26 cellular contexts compared by ENCODE assay signal in genomic region chr10:48224979-48225560, GRCh38. TPM values are rescaled to one million over a fixed set of nuclear protein-coding genes. Genes with fewer than 3 reads are reported as not detected.
DNase-seq lines count a peak whose midpoint lies in the region; ATAC-seq and TF ChIP-seq lines count a peak whose summit lies in the region.
"Had no signal": no experiment of that assay in that cellular context is flagged by ENCODE, and none has a peak within 500 bp of the region (broad histone marks: within the 10 kb centered on the region; RNA-seq: fewer than 3 reads in every experiment).

No MANE protein-coding gene starts in this region.

- H2AFZ ChIP-seq in MM.1S (ENCODE audit: low read length) = peak overlapping the region; percentile 64
- H2AFZ ChIP-seq: PC-9 had no signal

- no peaks in the 10 kb centered on the region for H3K4me1 Mint-ChIP-seq in activated naive CD4-positive, alpha-beta T cell treated with anti-CD3 and anti-CD28 coated beads for 36 hours (ENCODE audit: low read depth)
- H3K4me1 Mint-ChIP-seq: activated B cell treated with CpG ODN at 0.5 μM for 24 hours had no signal

- no peak for ATAC-seq in thoracic aorta (ENCODE audit: insufficient number of reproducible peaks, low FRiP score, low read depth)
- ATAC-seq in psoas muscle = no peak

- H3K27me3 Mint-ChIP-seq in activated naive CD4-positive, alpha-beta T cell treated with anti-CD3 and anti-CD28 coated beads for 36 hours (ENCODE audit: low read depth) = peaks cover 16% of the 10 kb centered on the region

- no peaks in the 10 kb centered on the region for H3K79me2 ChIP-seq in MM.1S (ENCODE audit: low read length)

- H3K36me3 Mint-ChIP-seq in activated naive CD4-positive, alpha-beta T cell treated with anti-CD3 and anti-CD28 coated beads for 36 hours (ENCODE audit: low read depth) = no peaks in the 10 kb centered on the region
- H3K36me3 Mint-ChIP-seq: activated CD4-positive, alpha-beta memory T cell treated with anti-CD3 and anti-CD28 coated beads for 36 hours; stimulated activated effector memory CD8-positive, alpha-beta T cell treated with anti-CD3 and anti-CD28 coated beads, Interleukin-12 subunit alpha, Interleukin-12 subunit beta, amount 100 ng/mL, for 72 hours had no signal

- H3F3A ChIP-seq in MM.1S (ENCODE audit: insufficient read depth, low read length) = no peaks in the 10 kb centered on the region

- H3K36me3 ChIP-seq in MM.1S (replicated peaks; ENCODE audit: insufficient read depth, low read length) (no peaks in the 10 kb centered on the region; the same call in 1 of the 2 replicates), thoracic aorta (no peaks in the 10 kb centered on the region), psoas muscle (ENCODE audit: insufficient read depth in 1 of 2, low read depth in 1 of 2) (no peaks in the 10 kb centered on the region)
- H3K36me3 ChIP-seq: BE2C, HAP-1, heart left ventricle, SJSA1, thyroid gland had no signal

- intact Hi-C loops in activated naive CD4-positive, alpha-beta T cell treated with anti-CD3 and anti-CD28 coated beads for 36 hours (cut with micrococcal nuclease) = no loop called here
- intact Hi-C loops in psoas muscle (cut with DNase I) = no loop called here

- no peak overlapping the region for H3K27ac Mint-ChIP-seq in activated naive CD4-positive, alpha-beta T cell treated with anti-CD3 and anti-CD28 coated beads for 36 hours
- H3K27ac Mint-ChIP-seq: activated B cell treated with CpG ODN at 0.5 μM for 24 hours; activated CD4-positive, alpha-beta memory T cell treated with anti-CD3 and anti-CD28 coated beads for 36 hours; stimulated activated effector memory CD8-positive, alpha-beta T cell treated with anti-CD3 and anti-CD28 coated beads, Interleukin-12 subunit alpha, Interleukin-12 subunit beta, amount 100 ng/mL, for 72 hours had no signal

- H3K4me1 ChIP-seq in MM.1S (ENCODE audit: low read length) (no peaks in the 10 kb centered on the region), thoracic aorta (ENCODE audit: control insufficient read depth in 1 of 2, low read depth in 2 of 2) (peaks cover 0 to 8% of the 10 kb centered on the region in 2 donors), psoas muscle (no peaks in the 10 kb centered on the region)
- H3K4me1 ChIP-seq: BE2C, HAP-1, thyroid gland had no signal

- H3K9me3 ChIP-seq in MM.1S (replicated peaks; ENCODE audit: insufficient read depth, low read length) = no peaks in the 10 kb centered on the region
- no peaks in the 10 kb centered on the region for H3K9me3 ChIP-seq in thoracic aorta
- H3K9me3 ChIP-seq in psoas muscle = no peaks in the 10 kb centered on the region
- H3K9me3 ChIP-seq: BE2C, HAP-1, heart left ventricle, SJSA1, thyroid gland had no signal

- 61 to 73% (median 62%) methylated on average over 5 of the region's 5 CpGs for WGBS in psoas muscle, 3 donors

- H3K4me2 ChIP-seq in MM.1S (ENCODE audit: low read depth, low read length) = peak overlapping the region; percentile 38

- DNase-seq in DMS53 (lab: John Stamatoyannopoulos, UW) = peak; percentile 19
- no peak for DNase-seq in DMS53 treated with DMSO at 0.1 percent for 48 hours (lab: John Stamatoyannopoulos, UW; ENCODE audit: unreplicated experiment)
- no peak for DNase-seq in MM.1S
- peak; percentile 11 for DNase-seq in fibroblast of pulmonary artery (ENCODE audit: low read depth)
- no peak for DNase-seq in thoracic aorta (ENCODE audit: low spot score)
- DNase-seq in activated naive CD4-positive, alpha-beta T cell treated with anti-CD3 and anti-CD28 coated beads for 36 hours = no peak
- DNase-seq in psoas muscle = no peak
- no peak for DNase-seq in NCI-H526 treated with DMSO at 0.1 percent for 48 hours (lab: John Stamatoyannopoulos, UW)
- DNase-seq: activated B cell treated with CpG ODN at 0.5 μM for 24 hours; activated CD4-positive, alpha-beta memory T cell treated with anti-CD3 and anti-CD28 coated beads for 36 hours; activated naive CD4-positive, alpha-beta T cell; BE2C; cerebellar nuclear complex; effector memory CD4-positive, alpha-beta T cell; heart left ventricle; NCI-H2107; NCI-H526; PC-9; right cardiac atrium; T-helper 2 cell; thyroid gland had no signal

- TF ChIP-seq CTCF in MM.1S (IDR thresholded peaks at IDR 0.05; ENCODE audit: low read length) (no peak), fibroblast of pulmonary artery (IDR thresholded peaks at IDR 0.05; ENCODE audit: low read length, missing control alignments) (no peak), thoracic aorta (IDR thresholded peaks at IDR 0.05) (no peak), psoas muscle (IDR thresholded peaks at IDR 0.05) (no peak)

- H3K9me3 Mint-ChIP-seq in activated naive CD4-positive, alpha-beta T cell treated with anti-CD3 and anti-CD28 coated beads for 36 hours = no peaks in the 10 kb centered on the region
- H3K9me3 Mint-ChIP-seq: activated B cell treated with CpG ODN at 0.5 μM for 24 hours; activated CD4-positive, alpha-beta memory T cell treated with anti-CD3 and anti-CD28 coated beads for 36 hours; stimulated activated effector memory CD8-positive, alpha-beta T cell treated with anti-CD3 and anti-CD28 coated beads, Interleukin-12 subunit alpha, Interleukin-12 subunit beta, amount 100 ng/mL, for 72 hours had no signal

- CTCF ChIA-PET in activated naive CD4-positive, alpha-beta T cell treated with anti-CD3 and anti-CD28 coated beads for 36 hours (lab: Charles Lee) = no interaction called here

- H3K4me3 Mint-ChIP-seq in activated naive CD4-positive, alpha-beta T cell treated with anti-CD3 and anti-CD28 coated beads for 36 hours = no peak overlapping the region
- H3K4me3 Mint-ChIP-seq: activated B cell treated with CpG ODN at 0.5 μM for 24 hours; activated CD4-positive, alpha-beta memory T cell treated with anti-CD3 and anti-CD28 coated beads for 36 hours; stimulated activated effector memory CD8-positive, alpha-beta T cell treated with anti-CD3 and anti-CD28 coated beads, Interleukin-12 subunit alpha, Interleukin-12 subunit beta, amount 100 ng/mL, for 72 hours had no signal

- no peak overlapping the region for H3K27ac ChIP-seq in MM.1S (ENCODE audit: low read length)
- no peak overlapping the region for H3K27ac ChIP-seq in thoracic aorta
- H3K27ac ChIP-seq in psoas muscle = no peak overlapping the region
- H3K27ac ChIP-seq: 22Rv1, heart left ventricle, PC-9, SJSA1, thyroid gland had no signal

- H4K20me1 ChIP-seq in MM.1S (ENCODE audit: insufficient read depth, low read length) = no peaks in the 10 kb centered on the region

- H3K27me3 ChIP-seq in MM.1S (replicated peaks; ENCODE audit: insufficient read depth, low read length) = no peaks in the 10 kb centered on the region
- H3K27me3 ChIP-seq in thoracic aorta (replicated peaks; ENCODE audit: insufficient read depth) = no peaks in the 10 kb centered on the region
- H3K27me3 ChIP-seq in psoas muscle (ENCODE audit: insufficient read depth in 3 of 3, low read length in 2 of 3) = no peaks in the 10 kb centered on the region
- H3K27me3 ChIP-seq: thyroid gland had no signal

- no peak overlapping the region for H3K9ac ChIP-seq in MM.1S (ENCODE audit: low read length)

- H3K4me3 ChIP-seq in MM.1S (ENCODE audit: low read length) = no peak overlapping the region
- no peak overlapping the region for H3K4me3 ChIP-seq in fibroblast of pulmonary artery (replicated peaks; ENCODE audit: low read depth, low read length)
- peak overlapping the region; percentile 26 for H3K4me3 ChIP-seq in thoracic aorta
- no peak overlapping the region for H3K4me3 ChIP-seq in psoas muscle
- H3K4me3 ChIP-seq: HAP-1, heart left ventricle, PC-9, SJSA1, thyroid gland had no signal

- no peaks in the 10 kb centered on the region for H3K9me2 ChIP-seq in MM.1S (replicated peaks; ENCODE audit: insufficient read depth, low read length)

RNA-seq across cellular contexts. Expression of gene FRMPD2, which starts 49.4 kb away (rescaled TPM):
- not detected for total RNA-seq in thoracic aorta
- not detected for total RNA-seq in activated naive CD4-positive, alpha-beta T cell treated with anti-CD3 and anti-CD28 coated beads for 36 hours
- not detected for total RNA-seq in psoas muscle
- under 1 TPM in 1 of 3 donors, not detected in 2; 0.04 TPM for polyA plus RNA-seq in psoas muscle
- total RNA-seq: activated B cell treated with CpG ODN at 0.5 μM for 24 hours; activated CD4-positive, alpha-beta memory T cell treated with anti-CD3 and anti-CD28 coated beads for 36 hours; fibroblast of lung had no signal
- polyA plus RNA-seq: heart left ventricle had no signal

Comparison
In these comparisons a context has a peak if more than half of its experiments do, and no peak if none do; other contexts are left out.
1. DNase-seq: peak in DMS53 (single experiment) and fibroblast of pulmonary artery (single experiment); none in DMS53 treated with DMSO at 0.1 percent for 48 hours (single experiment), MM.1S (single experiment), thoracic aorta (single experiment), activated naive CD4-positive, alpha-beta T cell treated with anti-CD3 and anti-CD28 coated beads for 36 hours (single experiment), psoas muscle (0 of 2) and NCI-H526 treated with DMSO at 0.1 percent for 48 hours (single experiment).